In the genomic region with DNA sequence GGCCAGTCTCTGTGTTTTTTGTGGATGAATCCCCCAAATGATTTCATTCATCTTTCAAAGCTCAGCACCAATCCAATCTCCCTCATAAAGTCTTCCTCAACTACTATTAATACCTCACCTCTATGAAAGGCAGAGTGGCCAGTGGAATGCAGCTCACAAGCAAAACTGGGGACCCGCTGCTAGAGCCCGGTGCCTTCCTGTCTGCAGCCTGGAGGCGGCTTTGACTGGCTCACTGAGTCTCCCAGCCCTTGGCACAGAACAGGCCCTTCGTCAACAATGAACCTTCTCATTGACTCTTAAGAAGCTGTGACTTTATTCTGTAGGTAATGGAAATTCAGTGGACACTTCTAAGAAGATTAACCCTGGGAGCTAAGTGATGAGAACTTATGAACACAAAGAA, we compare ENCODE assay signal across 22 cellular contexts.
"Had no signal": no experiment of that assay in that cellular context is flagged by ENCODE, and none has a peak within 500 bp of the region (broad histone marks: within the 10 kb centered on the region; RNA-seq: fewer than 3 reads in every experiment).

No MANE protein-coding gene starts in this region.

- H3K27ac Mint-ChIP-seq: activated naive CD4-positive, alpha-beta T cell treated with anti-CD3 and anti-CD28 coated beads, Interleukin-2, amount 50 U/mL, for 24 hours; naive B cell; T-cell had no signal

- H3K4me3 Mint-ChIP-seq: activated naive CD4-positive, alpha-beta T cell treated with anti-CD3 and anti-CD28 coated beads, Interleukin-2, amount 50 U/mL, for 24 hours; naive B cell; neural crest cell; T-cell; WTC11 had no signal

- H3K4me1 Mint-ChIP-seq: naive B cell, neural crest cell had no signal

- H3K27me3 ChIP-seq: body of pancreas, cardiac muscle cell, sigmoid colon, upper lobe of right lung had no signal

- H3K27me3 Mint-ChIP-seq: activated naive CD4-positive, alpha-beta T cell treated with anti-CD3 and anti-CD28 coated beads, Interleukin-2, amount 50 U/mL, for 24 hours had no signal

- H3K4me1 ChIP-seq: sigmoid colon, upper lobe of right lung had no signal

- H3K27ac ChIP-seq: cardiac muscle cell, sigmoid colon, thoracic aorta, upper lobe of right lung had no signal

- H3K9me3 Mint-ChIP-seq: activated naive CD4-positive, alpha-beta T cell treated with anti-CD3 and anti-CD28 coated beads, Interleukin-2, amount 50 U/mL, for 24 hours; neural crest cell; T-cell had no signal

- FAIRE-seq: TTC549 had no signal

- H3K9me3 ChIP-seq: body of pancreas, sigmoid colon, thoracic aorta, upper lobe of right lung had no signal

- H3K36me3 Mint-ChIP-seq: activated naive CD4-positive, alpha-beta T cell treated with anti-CD3 and anti-CD28 coated beads, Interleukin-2, amount 50 U/mL, for 24 hours; naive B cell; T-cell; WTC11 had no signal

- ATAC-seq: esophagus mucosa, T-cell, upper lobe of right lung, WTC11 had no signal

- H3K4me3 ChIP-seq: body of pancreas, cardiac muscle cell, sigmoid colon, thoracic aorta, upper lobe of right lung had no signal

- DNase-seq: activated gamma-delta T cell treated with Interleukin-2 at 50 U/mL for 16 hours; activated T-cell treated with anti-CD3 and anti-CD28 coated beads, Interleukin-2, amount 50 U/mL, for 1 hour; anterior cingulate cortex; effector CD4-positive, alpha-beta T cell; foreskin melanocyte; glutamatergic neuron; hippocampal formation; mesenchymal stem cell; naive B cell; sigmoid colon; stimulated activated CD4-positive, alpha-beta T cell treated with anti-CD3 and anti-CD28 coated beads, Interleukin-2, amount 100 ng/mL, for 48 hours; stimulated activated naive CD4-positive, alpha-beta T cell; T-cell; upper lobe of right lung had no signal

- H3K36me3 ChIP-seq: cardiac muscle cell, sigmoid colon, thoracic aorta, upper lobe of right lung had no signal
